Comparison of ENCODE assay signal across 8 cellular contexts in the genomic region with DNA sequence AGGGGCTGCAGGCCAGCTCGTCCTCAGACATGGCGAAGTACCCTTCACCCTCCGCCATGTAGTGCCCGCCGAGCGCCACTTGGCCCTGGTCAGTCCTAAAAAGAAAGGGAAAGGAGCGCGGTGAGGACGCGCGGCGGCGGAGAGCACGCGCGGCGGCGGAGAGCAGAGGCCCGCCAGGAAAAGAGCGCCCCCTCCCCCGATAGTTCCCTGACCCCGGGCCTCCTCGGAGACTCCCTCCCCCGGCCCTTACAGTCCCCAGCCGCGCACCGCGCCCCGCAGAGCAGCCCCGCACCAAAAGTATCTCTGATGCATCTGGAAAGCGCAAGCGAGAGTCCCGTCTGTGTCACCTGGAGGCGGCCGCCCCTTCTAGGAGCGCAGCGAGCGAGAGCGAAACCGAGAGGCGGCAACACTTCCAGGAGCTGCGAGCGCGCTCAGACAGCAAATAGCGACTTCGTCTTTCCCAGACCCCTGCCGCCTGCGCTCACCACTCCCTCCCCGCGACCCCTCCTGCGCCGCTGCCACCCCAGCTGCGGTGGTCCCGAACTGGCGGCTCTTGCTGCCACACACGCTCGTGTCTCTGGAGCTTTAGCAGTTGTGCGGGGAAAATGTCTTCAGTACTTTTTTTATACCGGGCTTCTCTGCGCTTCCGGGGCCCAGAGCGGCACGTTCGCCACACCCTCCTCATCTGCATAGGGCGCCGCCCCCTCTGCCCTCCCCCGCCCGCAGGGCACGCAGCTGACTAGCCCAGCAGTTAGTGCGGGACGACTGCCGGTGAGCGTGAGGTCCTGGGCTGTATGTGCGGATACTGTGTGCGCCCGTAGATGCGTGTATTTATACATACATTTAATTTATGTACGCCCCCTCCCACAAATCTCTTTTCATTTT. TPM values are rescaled to one million over a fixed set of nuclear protein-coding genes. Genes with fewer than 3 reads are reported as not detected.
DNase-seq lines count a peak whose midpoint lies in the region; ATAC-seq and TF ChIP-seq lines count a peak whose summit lies in the region.

Gene TENT5A (minus strand): TSS at position 598 of the 885 bp plus-strand sequence. CDS start 540 bp downstream, at position 58.

- CTCF ChIA-PET in CD8-positive, alpha-beta memory T cell (lab: Charles Lee), result interaction anchor here (0.7 to 2.2 kb wide), 3 partner anchors 1146 to 1925 kb away, joined by 3 to 6 read pairs (median 5); no protein-coding TSS in a partner anchor

- H3K9me3 ChIP-seq in CD8-positive, alpha-beta memory T cell (ENCODE audit: low read length), result no peaks in the 10 kb centered on the region
- H3K9me3 ChIP-seq in NT2/D1 (ENCODE audit: insufficient read depth, low read length), result no peaks in the 10 kb centered on the region
- no peaks in the 10 kb centered on the region for H3K9me3 ChIP-seq in mucosa of descending colon

- no peaks in the 10 kb centered on the region for H3K36me3 ChIP-seq in CD8-positive, alpha-beta memory T cell (ENCODE audit: insufficient read depth, low read length)
- H3K36me3 ChIP-seq in NT2/D1 (ENCODE audit: insufficient read depth, insufficient read length, low read length) (peaks cover 16% of the 10 kb centered on the region), mucosa of descending colon (ENCODE audit: low read depth) (no peaks in the 10 kb centered on the region)

- peak within 1 kb of the TSS; percentile 85 to 98 (median 92) for H3K27ac Mint-ChIP-seq in CD8-positive, alpha-beta memory T cell

- peak within 1 kb of the TSS; percentile 89 for H3K4me3 ChIP-seq in CD8-positive, alpha-beta memory T cell (ENCODE audit: low read length)
- H3K4me3 ChIP-seq in NT2/D1 (ENCODE audit: insufficient read length, low read depth), result peak within 1 kb of the TSS; percentile 69
- peak within 1 kb of the TSS; percentile 79 for H3K4me3 ChIP-seq in mucosa of descending colon

- H3K27me3 ChIP-seq in CD8-positive, alpha-beta memory T cell (ENCODE audit: insufficient read depth, low read length, poor library complexity, severe bottlenecking), result no peaks in the 10 kb centered on the region
- peaks cover 25% of the 10 kb centered on the region for H3K27me3 ChIP-seq in NT2/D1 (ENCODE audit: insufficient read depth, insufficient read length)

- H3K4me1 ChIP-seq in CD8-positive, alpha-beta memory T cell (ENCODE audit: insufficient read depth, low read length), result peaks cover 16% of the 10 kb centered on the region
- H3K4me1 ChIP-seq in NT2/D1 (ENCODE audit: insufficient read depth, insufficient read length) (no peaks in the 10 kb centered on the region), mucosa of descending colon (ENCODE audit: low read depth) (no peaks in the 10 kb centered on the region)

- POLR2A ChIA-PET in CD8-positive, alpha-beta memory T cell (lab: Charles Lee), result no interaction called here

- H3K4me3 Mint-ChIP-seq in CD8-positive, alpha-beta memory T cell, result peak within 1 kb of the TSS; percentile 88 to 99 (median 93)

- peaks cover 0 to 15% (median 4%) of the 10 kb centered on the region in 3 donors for H3K36me3 Mint-ChIP-seq in CD8-positive, alpha-beta memory T cell

- intact Hi-C loops in mucosa of descending colon (cut with DNase I, micrococcal nuclease), result loop anchor here in 1 of 2 donors (5.0 kb wide), 1 partner anchor 510 kb away; no protein-coding TSS in a partner anchor

- peaks cover 24 to 40% (median 34%) of the 10 kb centered on the region in 3 donors for H3K4me1 Mint-ChIP-seq in CD8-positive, alpha-beta memory T cell

- H3K27ac ChIP-seq in CD8-positive, alpha-beta memory T cell (ENCODE audit: low read depth, low read length), result peak within 1 kb of the TSS; percentile 80

- ATAC-seq in GM19455 (IDR thresholded peaks at IDR 0.05; ENCODE audit: unreplicated experiment) (peak; percentile 79), HG03571 (IDR thresholded peaks at IDR 0.05; ENCODE audit: unreplicated experiment) (peak; percentile 76), mucosa of descending colon (peak; percentile 84)

- DNase-seq in CD8-positive, alpha-beta memory T cell, result peak; percentile 64 to 87 (median 80)
- peak; percentile 63 for DNase-seq in NT2/D1 (ENCODE audit: low read depth, low spot score)
- DNase-seq in activated T-cell treated with anti-CD3 and anti-CD28 coated beads for 24 hours (ENCODE audit: low read depth), result peak; percentile 72
- DNase-seq in epidermal melanocyte (ENCODE audit: insufficient read length, low spot score), result peak; percentile 81
- DNase-seq in mucosa of descending colon, result peak; percentile 96
- DNase-seq in stimulated activated CD8-positive, alpha-beta memory T cell treated with anti-CD3 and anti-CD28 coated beads, Interleukin-2, amount 100 ng/mL, for 48 hours (ENCODE audit: low read depth in 2 of 2), result peak; percentile 69 to 70

- H3K27me3 Mint-ChIP-seq in CD8-positive, alpha-beta memory T cell, result peaks cover 0 to 20% of the 10 kb centered on the region in 2 donors

- H3K9ac ChIP-seq in NT2/D1 (ENCODE audit: insufficient read length, low read depth), result peak within 1 kb of the TSS; percentile 81

- H3K9me3 Mint-ChIP-seq in CD8-positive, alpha-beta memory T cell, result peaks cover 0 to 2% (median 0%) of the 10 kb centered on the region in 5 donors

- no peak for TF ChIP-seq CTCF in mucosa of descending colon (IDR thresholded peaks at IDR 0.05)

RNA-seq across cellular contexts. Expression of gene TENT5A, which starts in this region (rescaled TPM):
- total RNA-seq in CD8-positive, alpha-beta memory T cell, result under 1 TPM; 0.57 to 0.71 TPM
- 3.3 TPM for polyA plus RNA-seq in CD8-positive, alpha-beta memory T cell
- 10 to 100 TPM; 26.3 to 30.4 (median 29.5) TPM for total RNA-seq in mucosa of descending colon

Comparison
In these comparisons a context has a peak if more than half of its experiments do, and no peak if none do; other contexts are left out.
1. Peak in every context shown above with its lines: DNase-seq, ATAC-seq, H3K4me3 ChIP-seq and H3K27ac ChIP-seq.
2. RNA of gene TENT5A (total RNA-seq): 26.3 to 30.4 TPM in mucosa of descending colon; 0.57 to 0.71 TPM in CD8-positive, alpha-beta memory T cell; every median in the first group is over 10 times any median in the second.